ENCODE assay signal across 26 cellular contexts in genomic region chr2:56232912-56233311, GRCh38. TPM values are rescaled to one million over a fixed set of nuclear protein-coding genes. Genes with fewer than 3 reads are reported as not detected.
"Had no signal": no experiment of that assay in that cellular context is flagged by ENCODE, and none has a peak within 500 bp of the region (broad histone marks: within the 10 kb centered on the region; RNA-seq: fewer than 3 reads in every experiment).

No MANE protein-coding gene starts in this region.

- H3K36me3 Mint-ChIP-seq: activated naive CD4-positive, alpha-beta T cell treated with anti-CD3 and anti-CD28 coated beads, Interleukin-2, amount 10 ng/mL, durations not matched to agents 7 days and 5 days; activated naive CD8-positive, alpha-beta T cell treated with anti-CD3 and anti-CD28 coated beads for 36 hours had no signal

- DNase-seq: activated B cell treated with CpG ODN at 0.5 μM for 24 hours; activated CD4-positive, alpha-beta T cell treated with anti-CD3 and anti-CD28 coated beads for 1 hour; activated CD4-positive, alpha-beta T cell treated with anti-CD3 and anti-CD28 coated beads, Interleukin-2, amount 10 ng/mL, durations not matched to agents 24 days and 14 days; activated CD4-positive, alpha-beta T cell treated with anti-CD3 and anti-CD28 coated beads, Interleukin-2, amount 50 U/mL, for 48 hours; activated CD8-positive, alpha-beta memory T cell treated with anti-CD3 and anti-CD28 coated beads, Interleukin-2, amount 50 U/mL, for 4 hours; activated gamma-delta T cell treated with Interleukin-2 at 50 U/mL for 16 hours; activated naive CD4-positive, alpha-beta T cell treated with anti-CD3 and anti-CD28 coated beads, Interleukin-2, amount 10 ng/mL, durations not matched to agents 7 days and 5 days; activated naive CD8-positive, alpha-beta T cell treated with anti-CD3 and anti-CD28 coated beads for 36 hours; activated T-cell treated with anti-CD3 and anti-CD28 coated beads, Interleukin-2, amount 50 U/mL, for 72 hours; brain microvascular endothelial cell; cerebellar nuclear complex; Kasumi-1; KBM-7; NCI-H146; NCI-H187 treated with DMSO at 0.1 percent for 48 hours; NCI-H2081 treated with DMSO at 0.1 percent for 48 hours; NCI-H446 treated with DMSO at 0.1 percent for 48 hours; NCI-H526; NCI-H774; PC-3; SHP77; T-helper 17 cell; T-helper 9 cell had no signal

- FAIRE-seq: RCC 7860 had no signal

- ATAC-seq: activated T-cell treated with anti-CD3 and anti-CD28 coated beads, Interleukin-2, amount 50 U/mL, for 72 hours; PC-3; T-helper 17 cell had no signal

- H3K27me3 Mint-ChIP-seq: activated B cell treated with CpG ODN at 0.5 μM for 24 hours; activated CD4-positive, alpha-beta T cell treated with anti-CD3 and anti-CD28 coated beads, Interleukin-2, amount 10 ng/mL, durations not matched to agents 24 days and 14 days; activated naive CD4-positive, alpha-beta T cell treated with anti-CD3 and anti-CD28 coated beads, Interleukin-2, amount 10 ng/mL, durations not matched to agents 7 days and 5 days; activated naive CD8-positive, alpha-beta T cell treated with anti-CD3 and anti-CD28 coated beads for 36 hours; T-helper 17 cell had no signal

- H3K9me3 Mint-ChIP-seq: activated B cell treated with CpG ODN at 0.5 μM for 24 hours; activated CD4-positive, alpha-beta T cell treated with anti-CD3 and anti-CD28 coated beads, Interleukin-2, amount 10 ng/mL, durations not matched to agents 24 days and 14 days; activated naive CD4-positive, alpha-beta T cell treated with anti-CD3 and anti-CD28 coated beads, Interleukin-2, amount 10 ng/mL, durations not matched to agents 7 days and 5 days; activated naive CD8-positive, alpha-beta T cell treated with anti-CD3 and anti-CD28 coated beads for 36 hours; activated T-helper 2 cell treated with anti-CD3 and anti-CD28 coated beads, Interferon-gamma antibody, Interleukin-2, Interleukin-4, amounts not matched to agents 10 μg/mL and 5 μg/mL and 100 μg/mL, durations not matched to agents 14 hours and 24 hours and 36 hours had no signal

- H3K4me3 Mint-ChIP-seq: activated B cell treated with CpG ODN at 0.5 μM for 24 hours; activated CD4-positive, alpha-beta T cell treated with anti-CD3 and anti-CD28 coated beads, Interleukin-2, amount 10 ng/mL, durations not matched to agents 24 days and 14 days; activated naive CD4-positive, alpha-beta T cell treated with anti-CD3 and anti-CD28 coated beads, Interleukin-2, amount 10 ng/mL, durations not matched to agents 7 days and 5 days; activated naive CD8-positive, alpha-beta T cell treated with anti-CD3 and anti-CD28 coated beads for 36 hours; activated T-cell treated with anti-CD3 and anti-CD28 coated beads, Interleukin-2, amount 50 U/mL, for 72 hours; T-helper 17 cell had no signal

- H3K4me3 ChIP-seq: SJSA1 had no signal

- H3K4me1 Mint-ChIP-seq: activated B cell treated with CpG ODN at 0.5 μM for 24 hours; activated CD4-positive, alpha-beta T cell treated with anti-CD3 and anti-CD28 coated beads, Interleukin-2, amount 10 ng/mL, durations not matched to agents 24 days and 14 days; activated naive CD4-positive, alpha-beta T cell treated with anti-CD3 and anti-CD28 coated beads, Interleukin-2, amount 10 ng/mL, durations not matched to agents 7 days and 5 days; activated naive CD8-positive, alpha-beta T cell treated with anti-CD3 and anti-CD28 coated beads for 36 hours; T-helper 17 cell had no signal

- H3K27me3 ChIP-seq: brain microvascular endothelial cell, SJSA1 had no signal

- H3K4me1 ChIP-seq: SJSA1 had no signal

- H3K36me3 ChIP-seq: brain microvascular endothelial cell, SJSA1 had no signal

- H3K27ac Mint-ChIP-seq: activated B cell treated with CpG ODN at 0.5 μM for 24 hours; activated CD4-positive, alpha-beta T cell treated with anti-CD3 and anti-CD28 coated beads, Interleukin-2, amount 10 ng/mL, durations not matched to agents 24 days and 14 days; activated naive CD4-positive, alpha-beta T cell treated with anti-CD3 and anti-CD28 coated beads, Interleukin-2, amount 10 ng/mL, durations not matched to agents 7 days and 5 days; activated naive CD8-positive, alpha-beta T cell treated with anti-CD3 and anti-CD28 coated beads for 36 hours; activated T-cell treated with anti-CD3 and anti-CD28 coated beads, Interleukin-2, amount 50 U/mL, for 72 hours; activated T-helper 2 cell treated with anti-CD3 and anti-CD28 coated beads, Interferon-gamma antibody, Interleukin-2, Interleukin-4, amounts not matched to agents 10 μg/mL and 5 μg/mL and 100 μg/mL, durations not matched to agents 14 hours and 24 hours and 36 hours; T-helper 17 cell had no signal

- H3K9me3 ChIP-seq: SJSA1 had no signal

- H3K27ac ChIP-seq: brain microvascular endothelial cell, SJSA1 had no signal

RNA-seq across cellular contexts. Expression of gene CCDC85A, which starts 49.1 kb away (rescaled TPM):
- total RNA-seq: activated B cell treated with CpG ODN at 0.5 μM for 24 hours; activated CD4-positive, alpha-beta T cell treated with anti-CD3 and anti-CD28 coated beads, Interleukin-2, amount 10 ng/mL, durations not matched to agents 24 days and 14 days; activated naive CD8-positive, alpha-beta T cell treated with anti-CD3 and anti-CD28 coated beads for 36 hours; activated T-cell treated with anti-CD3 and anti-CD28 coated beads, Interleukin-2, amount 50 U/mL, for 72 hours; activated T-helper 2 cell treated with anti-CD3 and anti-CD28 coated beads, Interferon-gamma antibody, Interleukin-2, Interleukin-4, amounts not matched to agents 10 μg/mL and 5 μg/mL and 100 μg/mL, durations not matched to agents 14 hours and 24 hours and 36 hours; T-helper 17 cell had no signal
